10 cellular contexts compared by ENCODE assay signal in the genomic region with DNA sequence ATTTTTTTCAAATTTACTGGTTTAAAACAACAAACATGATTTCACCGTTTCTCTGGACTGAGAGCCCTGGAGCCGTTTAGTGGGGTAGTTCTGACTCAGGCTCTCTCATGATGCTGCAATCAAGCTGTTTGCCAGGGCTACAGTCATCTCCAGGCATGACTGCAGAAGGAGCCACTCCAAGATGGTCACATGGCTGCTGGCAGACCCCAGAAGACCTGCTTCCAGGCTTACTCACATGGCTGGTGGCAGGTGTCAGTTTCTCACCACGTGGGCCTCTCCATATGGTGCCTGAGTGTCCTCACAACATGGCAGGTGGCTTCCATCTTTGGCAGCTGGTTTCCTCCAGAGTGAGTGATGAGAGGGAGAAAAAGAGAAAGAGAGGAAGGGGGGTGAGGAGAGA.
A peak's percentile ranks its signal among the peaks of the same experiment; 100 is the strongest.
DNase-seq lines count a peak whose midpoint lies in the region; ATAC-seq lines count a peak whose summit lies in the region.
"Had no signal": no experiment of that assay in that cellular context is flagged by ENCODE, and none has a peak within 500 bp of the region (broad histone marks: within the 10 kb centered on the region; RNA-seq: fewer than 3 reads in every experiment).

No MANE protein-coding gene starts in this region.

- no peaks in the 10 kb centered on the region for H3K4me1 Mint-ChIP-seq in CD8-positive, alpha-beta memory T cell

- POLR2A ChIA-PET in CD8-positive, alpha-beta memory T cell (lab: Charles Lee): no interaction called here

- H3K9me3 Mint-ChIP-seq in CD8-positive, alpha-beta memory T cell: no peaks in the 10 kb centered on the region

- H3K27ac ChIP-seq in CD8-positive, alpha-beta memory T cell (ENCODE audit: low read depth, low read length): no peak overlapping the region

- ATAC-seq in left ventricle myocardium superior: peak; percentile 98
- no peak for ATAC-seq in HG02852 (IDR thresholded peaks at IDR 0.05; ENCODE audit: unreplicated experiment)

- CTCF ChIA-PET in CD8-positive, alpha-beta memory T cell (lab: Charles Lee): no interaction called here

- H3K4me3 ChIP-seq in CD8-positive, alpha-beta memory T cell (ENCODE audit: low read length): no peak overlapping the region

- H3K27me3 ChIP-seq in CD8-positive, alpha-beta memory T cell (ENCODE audit: insufficient read depth, low read length, poor library complexity, severe bottlenecking): no peaks in the 10 kb centered on the region

- H3K36me3 ChIP-seq in CD8-positive, alpha-beta memory T cell (ENCODE audit: insufficient read depth, low read length): no peaks in the 10 kb centered on the region

- DNase-seq in NCI-H1092 treated with DMSO at 0.1 percent for 48 hours (lab: John Stamatoyannopoulos, UW) (peak; percentile 55), RKO (ENCODE audit: low spot score) (peak; percentile 52), left ventricle myocardium superior (peak; percentile 83), stromal cell of bone marrow (ENCODE audit: low read depth) (peak; percentile 63), HCEC 1CT (no peak)
- DNase-seq in CD8-positive, alpha-beta memory T cell: no peak
- DNase-seq: kidney; NCI-H1048; stimulated activated CD4-positive, alpha-beta T cell treated with anti-CD3 and anti-CD28 coated beads, Interleukin-12 subunit alpha, Interleukin-12 subunit beta, amount 100 ng/mL, for 4 hours had no signal

- H3K4me3 Mint-ChIP-seq in CD8-positive, alpha-beta memory T cell: no peak overlapping the region

- H3K9me3 ChIP-seq in CD8-positive, alpha-beta memory T cell (ENCODE audit: low read length): no peaks in the 10 kb centered on the region

- intact Hi-C loops in left ventricle myocardium superior (cut with micrococcal nuclease): no loop called here

- H3K27me3 Mint-ChIP-seq in CD8-positive, alpha-beta memory T cell: peaks cover under 1 to 4% of the 10 kb centered on the region in 2 donors

- no peaks in the 10 kb centered on the region for H3K4me1 ChIP-seq in CD8-positive, alpha-beta memory T cell (ENCODE audit: insufficient read depth, low read length)

- H3K27ac Mint-ChIP-seq in CD8-positive, alpha-beta memory T cell: no peak overlapping the region

- H3K36me3 Mint-ChIP-seq in CD8-positive, alpha-beta memory T cell: no peaks in the 10 kb centered on the region

Comparison
In these comparisons a context has a peak if more than half of its experiments do, and no peak if none do; other contexts are left out.
1. DNase-seq: peak in NCI-H1092 treated with DMSO at 0.1 percent for 48 hours (single experiment), RKO (single experiment), left ventricle myocardium superior (single experiment) and stromal cell of bone marrow (single experiment); none in HCEC 1CT (single experiment) and CD8-positive, alpha-beta memory T cell (0 of 5).